Comparison of ENCODE assay signal across 21 cellular contexts in the genomic region with DNA sequence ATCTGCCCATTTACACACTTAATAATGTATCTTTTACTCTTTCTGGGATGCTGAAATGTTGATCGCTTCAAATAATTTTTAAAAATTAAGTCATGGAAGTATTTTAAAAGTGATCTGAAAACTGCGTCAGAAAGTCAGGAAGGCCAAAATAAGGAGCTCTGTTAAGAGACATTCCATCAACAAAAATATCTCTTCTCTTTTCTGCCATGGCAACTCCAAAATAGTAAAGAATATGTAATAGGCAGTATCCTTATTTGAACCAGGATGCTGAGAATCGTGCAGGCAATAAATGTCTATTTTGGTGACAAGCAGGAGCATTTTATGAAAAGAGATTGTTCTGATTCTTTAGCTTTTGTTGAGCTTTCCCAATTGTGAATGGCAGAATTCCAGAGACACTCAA.
"Had no signal": no experiment of that assay in that cellular context is flagged by ENCODE, and none has a peak within 500 bp of the region (broad histone marks: within the 10 kb centered on the region; RNA-seq: fewer than 3 reads in every experiment).

No MANE protein-coding gene starts in this region.

- H3K27me3 ChIP-seq: colonic mucosa, gastrocnemius medialis, heart right ventricle, right atrium auricular region, upper lobe of left lung had no signal

- H3K9me3 ChIP-seq: colonic mucosa, gastrocnemius medialis, mucosa of descending colon, upper lobe of left lung had no signal

- H3K4me3 ChIP-seq: colonic mucosa, gastrocnemius medialis, heart right ventricle, mucosa of descending colon, right atrium auricular region, upper lobe of left lung had no signal

- H3K36me3 ChIP-seq: colonic mucosa, gastrocnemius medialis, heart right ventricle, right atrium auricular region, upper lobe of left lung had no signal

- H3K9me3 Mint-ChIP-seq: activated CD4-positive, alpha-beta memory T cell treated with anti-CD3 and anti-CD28 coated beads for 36 hours; T-helper 2 cell treated with Interferon-gamma antibody and Interleukin-4, amounts not matched to agents 5 μg/mL and 100 μg/mL, for 36 hours had no signal

- H3K36me3 Mint-ChIP-seq: activated CD4-positive, alpha-beta memory T cell treated with anti-CD3 and anti-CD28 coated beads for 36 hours; activated CD8-positive, alpha-beta memory T cell treated with anti-CD3 and anti-CD28 coated beads, Interleukin-2, amount 10 ng/mL, durations not matched to agents 7 days and 5 days; activated naive CD8-positive, alpha-beta T cell; brain; WTC11 had no signal

- H3K27me3 Mint-ChIP-seq: activated CD8-positive, alpha-beta memory T cell treated with anti-CD3 and anti-CD28 coated beads, Interleukin-2, amount 10 ng/mL, durations not matched to agents 7 days and 5 days; brain had no signal

- H3K4me1 Mint-ChIP-seq: activated CD8-positive, alpha-beta memory T cell treated with anti-CD3 and anti-CD28 coated beads, Interleukin-2, amount 10 ng/mL, durations not matched to agents 7 days and 5 days had no signal

- ATAC-seq: activated CD8-positive, alpha-beta memory T cell treated with anti-CD3 and anti-CD28 coated beads, Interleukin-2, amount 10 ng/mL, durations not matched to agents 7 days and 5 days; gastrocnemius medialis; mucosa of descending colon; naive thymus-derived CD8-positive, alpha-beta T cell; WTC11 had no signal

- H3K4me3 Mint-ChIP-seq: activated CD4-positive, alpha-beta memory T cell treated with anti-CD3 and anti-CD28 coated beads for 36 hours; activated CD8-positive, alpha-beta memory T cell treated with anti-CD3 and anti-CD28 coated beads, Interleukin-2, amount 10 ng/mL, durations not matched to agents 7 days and 5 days; activated naive CD8-positive, alpha-beta T cell; naive thymus-derived CD8-positive, alpha-beta T cell; T-helper 2 cell treated with Interferon-gamma antibody and Interleukin-4, amounts not matched to agents 5 μg/mL and 100 μg/mL, for 36 hours; WTC11 had no signal

- H3K4me1 ChIP-seq: colonic mucosa, gastrocnemius medialis, right atrium auricular region, upper lobe of left lung had no signal

- DNase-seq: activated CD4-positive, alpha-beta memory T cell treated with anti-CD3 and anti-CD28 coated beads for 36 hours; activated CD4-positive, alpha-beta T cell treated with anti-CD3 and anti-CD28 coated beads for 4 hours; activated CD8-positive, alpha-beta memory T cell treated with anti-CD3 and anti-CD28 coated beads, Interleukin-2, amount 10 ng/mL, durations not matched to agents 7 days and 5 days; amniotic stem cell; central memory CD4-positive, alpha-beta T cell; colonic mucosa; gastrocnemius medialis; heart right ventricle; kidney glomerular epithelial cell; mesenchymal stem cell; mucosa of descending colon; naive thymus-derived CD8-positive, alpha-beta T cell; nucleus accumbens; stimulated activated CD4-positive, alpha-beta T cell treated with anti-CD3 and anti-CD28 coated beads, Interleukin-2, amount 100 ng/mL, for 24 hours; stimulated activated naive CD4-positive, alpha-beta T cell treated with Interleukin-2 at 50 U/mL for 16 hours; upper lobe of left lung had no signal

- H3K27ac Mint-ChIP-seq: activated CD4-positive, alpha-beta memory T cell treated with anti-CD3 and anti-CD28 coated beads for 36 hours; activated CD8-positive, alpha-beta memory T cell treated with anti-CD3 and anti-CD28 coated beads, Interleukin-2, amount 10 ng/mL, durations not matched to agents 7 days and 5 days; activated naive CD8-positive, alpha-beta T cell; naive thymus-derived CD8-positive, alpha-beta T cell; T-helper 2 cell treated with Interferon-gamma antibody and Interleukin-4, amounts not matched to agents 5 μg/mL and 100 μg/mL, for 36 hours; WTC11 had no signal

- H3K27ac ChIP-seq: colonic mucosa, right atrium auricular region, upper lobe of left lung had no signal
